In the genomic region with DNA sequence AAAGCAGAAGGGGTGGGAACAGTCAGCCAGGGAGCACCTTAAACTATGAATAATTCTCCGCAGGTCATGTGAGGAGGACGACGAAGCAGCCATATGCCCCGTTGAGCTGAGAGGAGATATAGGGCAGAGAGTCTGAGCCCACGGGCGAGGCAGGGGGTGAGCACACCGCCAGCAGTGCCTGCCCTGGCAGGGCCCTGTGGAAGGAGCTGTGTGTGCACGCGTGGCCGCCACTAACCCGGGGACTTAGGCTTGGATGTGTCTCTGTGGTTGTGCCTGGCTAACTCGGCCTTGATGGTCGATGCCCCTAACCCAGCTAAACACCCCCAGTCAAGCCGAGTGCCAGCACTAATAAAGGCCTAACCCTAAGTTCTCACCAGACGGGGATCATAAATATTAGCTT, we compare ENCODE assay signal across 30 cellular contexts. TPM values are rescaled to one million over a fixed set of nuclear protein-coding genes. Genes with fewer than 3 reads are reported as not detected.
DNase-seq lines count a peak whose midpoint lies in the region; ATAC-seq, FAIRE-seq and TF ChIP-seq lines count a peak whose summit lies in the region.
"Had no signal": no experiment of that assay in that cellular context is flagged by ENCODE, and none has a peak within 500 bp of the region (broad histone marks: within the 10 kb centered on the region; RNA-seq: fewer than 3 reads in every experiment).

No MANE protein-coding gene starts in this region.

- no peak overlapping the region for H3K4me2 ChIP-seq in neuronal stem cell (ENCODE audit: insufficient read depth, low read length, poor library complexity, severe bottlenecking)
- H3K4me2 ChIP-seq: A549, SK-N-SH had no signal

- H4K8ac ChIP-seq in neuronal stem cell (ENCODE audit: low read depth, low read length) = no peak overlapping the region

- no peak overlapping the region for H2BK12ac ChIP-seq in neuronal stem cell (ENCODE audit: low read length)

- no peaks in the 10 kb centered on the region for H3K9me3 ChIP-seq in CD4-positive, CD25-positive, alpha-beta regulatory T cell (ENCODE audit: control insufficient read depth in 2 of 2, low read length in 2 of 2)
- H3K9me3 ChIP-seq in esophagus squamous epithelium (no peaks in the 10 kb centered on the region), neuronal stem cell (replicated peaks in 1 of 2; ENCODE audit: control insufficient read depth in 2 of 2, insufficient read depth in 1 of 2, low read depth in 1 of 2, low read length in 2 of 2) (no peaks in the 10 kb centered on the region), kidney (ENCODE audit: control insufficient read depth in 1 of 2, low read length in 2 of 2) (no peaks in the 10 kb centered on the region)
- H3K9me3 ChIP-seq: A549; BLaER1 treated with 17β-estradiol and CSF1 and Interleukin-3, amounts not matched to agents 10 nM and 100 nM; SK-N-SH had no signal

- peaks cover 23% of the 10 kb centered on the region for H3K4me1 ChIP-seq in CD4-positive, CD25-positive, alpha-beta regulatory T cell (ENCODE audit: control insufficient read depth, insufficient read depth, low read length, poor library complexity, severe bottlenecking)
- H3K4me1 ChIP-seq in esophagus squamous epithelium (peaks cover 0 to 14% (median 0%) of the 10 kb centered on the region in 3 donors), neuronal stem cell (ENCODE audit: control insufficient read depth in 2 of 2, insufficient read depth in 1 of 2, low read depth in 1 of 2, low read length in 2 of 2) (no peaks in the 10 kb centered on the region), kidney (ENCODE audit: control insufficient read depth in 1 of 2, insufficient read depth in 1 of 2, low read depth in 1 of 2, low read length in 2 of 2) (peaks cover 0 to 4% of the 10 kb centered on the region in 2 donors)
- H3K4me1 ChIP-seq: A549 had no signal

- no peak for DNase-seq in CD4-positive, CD25-positive, alpha-beta regulatory T cell
- DNase-seq in esophagus squamous epithelium (lab: John Stamatoyannopoulos, UW) = no peak
- no peak for DNase-seq in neuronal stem cell (ENCODE audit: low spot score)
- no peak for DNase-seq in kidney
- DNase-seq in MV-4-11 (lab: John Stamatoyannopoulos, UW) = no peak
- no peak for DNase-seq in GDM1 (lab: John Stamatoyannopoulos, UW)
- DNase-seq: AML-193; CD4-positive, alpha-beta memory T cell; DMS 273 treated with DMSO at 0.1 percent for 48 hours; DMS79; EL; Kasumi-1; NCI-H1105; NCI-H1436 treated with DMSO at 0.1 percent for 48 hours; NCI-H1930; NCI-H2107; NCI-H446; NCI-H524 treated with DMSO at 0.1 percent for 48 hours; NCI-H774; NK-92 treated with Interleukin-12 subunit alpha and Interleukin-12 subunit beta, amount 100 ng/mL, for 24 hours; PC-3; SK-N-SH had no signal

- no peaks in the 10 kb centered on the region for H3K9me3 Mint-ChIP-seq in CD4-positive, CD25-positive, alpha-beta regulatory T cell

- no peak for ATAC-seq in CD4-positive, CD25-positive, alpha-beta regulatory T cell (ENCODE audit: low read depth in 2 of 2)
- ATAC-seq in GM21619 (IDR thresholded peaks at IDR 0.05; ENCODE audit: unreplicated experiment) = no peak
- ATAC-seq: A549, K562, PC-3 had no signal

- no peak overlapping the region for H3K4ac ChIP-seq in neuronal stem cell (ENCODE audit: low read length)

- H2BK15ac ChIP-seq in neuronal stem cell (ENCODE audit: low read length) = no peak overlapping the region

- no peak overlapping the region for H3K18ac ChIP-seq in neuronal stem cell (ENCODE audit: low read length)

- no peak overlapping the region for H3K27ac ChIP-seq in CD4-positive, CD25-positive, alpha-beta regulatory T cell (ENCODE audit: insufficient read depth, low read length, poor library complexity, severe bottlenecking)
- H3K27ac ChIP-seq in angular gyrus (ENCODE audit: low read depth, low read length) (peak overlapping the region; percentile 5), esophagus squamous epithelium (peak overlapping the region in 3 of 4 donors; percentile 9 to 58 (median 49)), neuronal stem cell (replicated peaks; ENCODE audit: low read length) (no peak overlapping the region), kidney (ENCODE audit: low read depth in 2 of 2, low read length in 2 of 2) (no peak overlapping the region)
- H3K27ac ChIP-seq: A549; BLaER1 treated with 17β-estradiol and CSF1 and Interleukin-3, amounts not matched to agents 10 nM and 100 nM had no signal

- peak overlapping the region; percentile 44 to 91 (median 69) for H3K27ac Mint-ChIP-seq in CD4-positive, CD25-positive, alpha-beta regulatory T cell
- H3K27ac Mint-ChIP-seq: CD4-positive, alpha-beta memory T cell had no signal

- H4K91ac ChIP-seq in neuronal stem cell (ENCODE audit: low read depth, low read length, poor library complexity) = no peak overlapping the region

- 80 to 88% methylated on average over 2 to 5 of the region's 15 CpGs for WGBS in esophagus squamous epithelium, 2 donors
- WGBS in neuronal stem cell (ENCODE audit: extremely low coverage in 2 of 2, insufficient read length in 2 of 2, insufficient replicate concordance in 1 of 2), 2 donors = no CpG with 5 or more reads among the region's 15 CpGs

- H3K4me1 Mint-ChIP-seq in CD4-positive, CD25-positive, alpha-beta regulatory T cell = peaks cover 19 to 35% (median 23%) of the 10 kb centered on the region in 4 donors

- TF ChIP-seq CTCF in esophagus squamous epithelium (IDR thresholded peaks at IDR 0.05) (no peak), kidney (IDR thresholded peaks at IDR 0.05; ENCODE audit: borderline replicate concordance, extremely low read depth, insufficient read depth) (no peak)

- H2AFZ ChIP-seq in neuronal stem cell (ENCODE audit: low read length) = no peak overlapping the region

- H3K27me3 Mint-ChIP-seq in CD4-positive, CD25-positive, alpha-beta regulatory T cell = no peaks in the 10 kb centered on the region
- H3K27me3 Mint-ChIP-seq: CD4-positive, alpha-beta memory T cell had no signal

- no peak overlapping the region for H3K4me3 ChIP-seq in CD4-positive, CD25-positive, alpha-beta regulatory T cell (ENCODE audit: low read depth, low read length)
- H3K4me3 ChIP-seq in esophagus squamous epithelium (no peak overlapping the region), neuronal stem cell (ENCODE audit: low read length in 2 of 2) (no peak overlapping the region), kidney (ENCODE audit: low read length in 2 of 2) (no peak overlapping the region)
- H3K4me3 ChIP-seq: A549; BLaER1 treated with 17β-estradiol and CSF1 and Interleukin-3, amounts not matched to agents 10 nM and 100 nM; K562 had no signal

- H3K23ac ChIP-seq in neuronal stem cell (ENCODE audit: low read depth, low read length, poor library complexity) = peak overlapping the region; percentile 21

- H3K9ac ChIP-seq in neuronal stem cell (ENCODE audit: low read depth, low read length, poor library complexity) (no peak overlapping the region), kidney (ENCODE audit: low read length in 2 of 2) (no peak overlapping the region)
- H3K9ac ChIP-seq: BLaER1 treated with 17β-estradiol and CSF1 and Interleukin-3, amounts not matched to agents 10 nM and 100 nM; SK-N-SH had no signal

- no peak for TF ChIP-seq POLR2A in esophagus squamous epithelium (IDR thresholded peaks at IDR 0.05)

- no peak overlapping the region for H3K14ac ChIP-seq in neuronal stem cell (ENCODE audit: low read length)

- intact Hi-C loops in esophagus squamous epithelium (cut with DNase I) (no loop called here), kidney (cut with DNase I) (loop anchor here (10.0 kb wide), 1 partner anchor 324 kb away; no protein-coding TSS in a partner anchor)

- no peak overlapping the region for H2BK5ac ChIP-seq in neuronal stem cell (ENCODE audit: low read length)

- no peaks in the 10 kb centered on the region for H3K79me1 ChIP-seq in neuronal stem cell (ENCODE audit: low read depth, low read length)

- H3K4me3 Mint-ChIP-seq in CD4-positive, CD25-positive, alpha-beta regulatory T cell = no peak overlapping the region
- H3K4me3 Mint-ChIP-seq: CD4-positive, alpha-beta memory T cell had no signal

- peaks cover 20% of the 10 kb centered on the region for H3K36me3 ChIP-seq in CD4-positive, CD25-positive, alpha-beta regulatory T cell (ENCODE audit: control insufficient read depth, insufficient read depth, low read length)
- H3K36me3 ChIP-seq in esophagus squamous epithelium (peaks cover 21 to 99% (median 26%) of the 10 kb centered on the region in 3 donors), neuronal stem cell (replicated peaks in 1 of 2; ENCODE audit: control insufficient read depth in 2 of 2, insufficient read depth in 2 of 2, low read length in 2 of 2) (peaks cover 26 to 99% of the 10 kb centered on the region in 2 donors), kidney (ENCODE audit: control insufficient read depth in 1 of 2, insufficient read depth in 2 of 2, low read length in 2 of 2) (peaks cover 24 to 31% of the 10 kb centered on the region in 2 donors)

- no peaks in the 10 kb centered on the region for H3K27me3 ChIP-seq in CD4-positive, CD25-positive, alpha-beta regulatory T cell (ENCODE audit: control insufficient read depth, insufficient read depth, low read length)
- H3K27me3 ChIP-seq in esophagus squamous epithelium (no peaks in the 10 kb centered on the region), neuronal stem cell (ENCODE audit: control insufficient read depth in 3 of 3, insufficient read depth in 3 of 3, low read depth in 1 of 3, low read length in 3 of 3) (no peaks in the 10 kb centered on the region)
- H3K27me3 ChIP-seq: BLaER1 treated with 17β-estradiol and CSF1 and Interleukin-3, amounts not matched to agents 10 nM and 100 nM had no signal

- H3K36me3 Mint-ChIP-seq in CD4-positive, CD25-positive, alpha-beta regulatory T cell = peaks cover 34% of the 10 kb centered on the region

- no peak overlapping the region for H2BK120ac ChIP-seq in neuronal stem cell (ENCODE audit: low read depth, low read length)

- H2AK5ac ChIP-seq in neuronal stem cell (ENCODE audit: low read depth, low read length) = no peak overlapping the region

- no peak for FAIRE-seq in kidney (lab: Jason Lieb, UNC)
- FAIRE-seq: A549, GM12892, H54, K562 had no signal

RNA-seq across cellular contexts. Expression of a gene that starts 45.5 kb away (rescaled TPM):
- total RNA-seq in CD4-positive, CD25-positive, alpha-beta regulatory T cell = not detected
- not detected for polyA plus RNA-seq in CD4-positive, CD25-positive, alpha-beta regulatory T cell
- total RNA-seq in esophagus squamous epithelium (1 to 10 TPM in 2 of 4 donors, not detected in 2; 1.9 to 3.1 TPM), kidney (not detected)
- 2.0 TPM for polyA plus RNA-seq in neuronal stem cell (2013, experiment 1 of 2)
- polyA plus RNA-seq in neuronal stem cell (2013, experiment 2 of 2) = 2.3 TPM
- polyA plus RNA-seq in kidney (ENCODE audit: insufficient read depth, low read depth, low replicate concordance) = not detected
- total RNA-seq: CD4-positive, alpha-beta memory T cell; K562; M059J; PC-3 had no signal
- polyA plus RNA-seq: CD4-positive, alpha-beta memory T cell; K562; SK-N-SH had no signal

Comparison
In these comparisons a context has a peak if more than half of its experiments do, and no peak if none do; other contexts are left out.
1. H3K27ac ChIP-seq: peak in angular gyrus (single experiment) and esophagus squamous epithelium (3 of 4); none in CD4-positive, CD25-positive, alpha-beta regulatory T cell (single experiment), neuronal stem cell (single experiment) and kidney (0 of 2).